In genomic region chr21:37866027-37866426, GRCh38 we compare ENCODE assay signal across 14 cellular contexts. TPM values are rescaled to one million over a fixed set of nuclear protein-coding genes. Genes with fewer than 3 reads are reported as not detected.
DNase-seq lines count a peak whose midpoint lies in the region; ATAC-seq and TF ChIP-seq lines count a peak whose summit lies in the region.
"Had no signal": no experiment of that assay in that cellular context is flagged by ENCODE, and none has a peak within 500 bp of the region (broad histone marks: within the 10 kb centered on the region; RNA-seq: fewer than 3 reads in every experiment).

No MANE protein-coding gene starts in this region.

- no peak for TF ChIP-seq EP300 in upper lobe of left lung (IDR thresholded peaks at IDR 0.05)

- intact Hi-C loops in Right ventricle myocardium superior (cut with DNase I) = no loop called here
- intact Hi-C loops in cardiac septum (cut with DNase I) = no loop called here

- H3K27me3 ChIP-seq in RWPE2 (ENCODE audit: insufficient read depth, poor library complexity, severe bottlenecking) = no peaks in the 10 kb centered on the region
- no peaks in the 10 kb centered on the region for H3K27me3 ChIP-seq in upper lobe of left lung
- H3K27me3 ChIP-seq: SJCRH30 had no signal

- WGBS in upper lobe of left lung, 2 donors = 60 to 79% methylated on average over 2 of the region's 2 CpGs

- DNase-seq in Right ventricle myocardium superior (no peak), cardiac septum (ENCODE audit: low spot score) (no peak), RWPE2 (ENCODE audit: low spot score) (no peak), globus pallidus (ENCODE audit: low spot score) (peak; percentile 55), upper lobe of left lung (peak in 1 of 2 donors; percentile 52)
- no peak for DNase-seq in stimulated activated CD4-positive, alpha-beta T cell treated with anti-CD3 and anti-CD28 coated beads, Interleukin-4, amount 100 ng/mL, for 24 hours
- no peak for DNase-seq in stimulated activated CD4-positive, alpha-beta T cell treated with anti-CD3 and anti-CD28 coated beads, Interleukin-4, amount 100 ng/mL, for 4 hours
- DNase-seq: activated CD4-positive, CD25-positive, alpha-beta regulatory T cell; DND-41; kidney; NCI-H226; SJCRH30 had no signal

- H3K27ac ChIP-seq in RWPE2 (ENCODE audit: poor library complexity, severe bottlenecking) = no peak overlapping the region
- H3K27ac ChIP-seq in upper lobe of left lung = peak overlapping the region in 3 of 4 donors; percentile 9 to 67 (median 50)
- H3K27ac ChIP-seq: SJCRH30 had no signal

- no peak for TF ChIP-seq CTCF in RWPE2 (IDR thresholded peaks at IDR 0.05; ENCODE audit: poor library complexity, severe bottlenecking)
- no peak for TF ChIP-seq CTCF in upper lobe of left lung (IDR thresholded peaks at IDR 0.05)

- H3K9me3 ChIP-seq in RWPE2 (ENCODE audit: severe bottlenecking) (no peaks in the 10 kb centered on the region), upper lobe of left lung (no peaks in the 10 kb centered on the region)
- H3K9me3 ChIP-seq: SJCRH30 had no signal

- peaks cover 17% of the 10 kb centered on the region for H3K4me1 ChIP-seq in RWPE2 (ENCODE audit: insufficient read depth, poor library complexity, severe bottlenecking)
- peaks cover 0 to 3% (median 0%) of the 10 kb centered on the region in 4 donors for H3K4me1 ChIP-seq in upper lobe of left lung

- peak; percentile 52 for ATAC-seq in Right ventricle myocardium superior (ENCODE audit: poor library complexity)
- peak; percentile 17; the same call in 1 of the 3 replicates for ATAC-seq in RWPE2 (ENCODE audit: low read depth)
- ATAC-seq in upper lobe of left lung (ENCODE audit: low FRiP score in 2 of 2) = peak; percentile 52 to 85
- no peak for ATAC-seq in HG02852 (IDR thresholded peaks at IDR 0.05; ENCODE audit: unreplicated experiment)

- no peak for TF ChIP-seq POLR2A in upper lobe of left lung (IDR thresholded peaks at IDR 0.05)

- H3K4me3 ChIP-seq in RWPE2 (ENCODE audit: severe bottlenecking) = no peak overlapping the region
- H3K4me3 ChIP-seq in upper lobe of left lung = no peak overlapping the region
- H3K4me3 ChIP-seq: SJCRH30 had no signal

- H3K36me3 ChIP-seq in RWPE2 (ENCODE audit: low read depth) = no peaks in the 10 kb centered on the region
- H3K36me3 ChIP-seq in upper lobe of left lung = no peaks in the 10 kb centered on the region
- H3K36me3 ChIP-seq: SJCRH30 had no signal

RNA-seq across cellular contexts. Expression of gene KCNJ6, which starts 50.2 kb away (rescaled TPM):
- total RNA-seq in Right ventricle myocardium superior (not detected), cardiac septum (not detected), upper lobe of left lung (under 1 TPM in 2 of 6 donors, not detected in 4; 0.06 to 0.15 TPM)
- total RNA-seq: SJCRH30, subcutaneous adipose tissue had no signal
